1 cellular context compared by ENCODE assay signal in the genomic region with DNA sequence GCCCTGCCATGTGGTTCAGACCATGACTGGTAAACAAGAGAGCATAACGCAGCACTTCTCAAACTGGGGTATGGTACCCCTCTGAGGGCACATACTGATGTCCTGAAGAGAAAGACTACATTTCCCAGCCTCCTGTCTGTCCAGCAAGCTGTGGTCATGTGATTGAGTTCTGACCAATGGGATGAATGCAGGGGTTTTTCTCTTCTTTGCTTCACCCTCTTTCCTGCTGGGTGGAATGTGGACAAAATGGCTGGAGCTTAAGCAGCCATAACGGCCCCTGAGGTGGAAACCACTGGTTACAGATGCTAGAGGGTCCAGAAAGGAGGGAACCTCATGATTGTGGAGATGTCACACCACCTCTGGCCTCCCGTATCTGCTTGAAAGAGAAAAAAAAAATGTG.
A peak's percentile ranks its signal among the peaks of the same experiment; 100 is the strongest.
TF ChIP-seq lines count a peak whose summit lies in the region.

No MANE protein-coding gene starts in this region.

TF ChIP-seq in HepG2, 621 proteins besides CTCF, POLR2A, EP300 and RAD21 (continued from another document and continues in another):
- TF ChIP-seq, protein P1, sequence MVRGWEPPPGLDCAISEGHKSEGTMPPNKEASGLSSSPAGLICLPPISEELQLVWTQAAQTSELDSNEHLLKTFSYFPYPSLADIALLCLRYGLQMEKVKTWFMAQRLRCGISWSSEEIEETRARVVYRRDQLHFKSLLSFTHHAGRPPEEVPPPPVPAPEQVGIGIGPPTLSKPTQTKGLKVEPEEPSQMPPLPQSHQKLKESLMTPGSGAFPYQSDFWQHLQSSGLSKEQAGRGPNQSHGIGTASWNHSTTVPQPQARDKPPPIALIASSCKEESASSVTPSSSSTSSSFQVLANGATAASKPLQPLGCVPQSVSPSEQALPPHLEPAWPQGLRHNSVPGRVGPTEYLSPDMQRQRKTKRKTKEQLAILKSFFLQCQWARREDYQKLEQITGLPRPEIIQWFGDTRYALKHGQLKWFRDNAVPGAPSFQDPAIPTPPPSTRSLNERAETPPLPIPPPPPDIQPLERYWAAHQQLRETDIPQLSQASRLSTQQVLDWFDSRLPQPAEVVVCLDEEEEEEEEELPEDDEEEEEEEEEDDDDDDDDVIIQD (CRISPR knock-in tag; IDR thresholded peaks at IDR 0.05; ENCODE audit: low read depth), result no peak
- TF ChIP-seq, protein P2, sequence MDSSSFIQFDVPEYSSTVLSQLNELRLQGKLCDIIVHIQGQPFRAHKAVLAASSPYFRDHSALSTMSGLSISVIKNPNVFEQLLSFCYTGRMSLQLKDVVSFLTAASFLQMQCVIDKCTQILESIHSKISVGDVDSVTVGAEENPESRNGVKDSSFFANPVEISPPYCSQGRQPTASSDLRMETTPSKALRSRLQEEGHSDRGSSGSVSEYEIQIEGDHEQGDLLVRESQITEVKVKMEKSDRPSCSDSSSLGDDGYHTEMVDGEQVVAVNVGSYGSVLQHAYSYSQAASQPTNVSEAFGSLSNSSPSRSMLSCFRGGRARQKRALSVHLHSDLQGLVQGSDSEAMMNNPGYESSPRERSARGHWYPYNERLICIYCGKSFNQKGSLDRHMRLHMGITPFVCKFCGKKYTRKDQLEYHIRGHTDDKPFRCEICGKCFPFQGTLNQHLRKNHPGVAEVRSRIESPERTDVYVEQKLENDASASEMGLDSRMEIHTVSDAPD (CRISPR knock-in tag; IDR thresholded peaks at IDR 0.05), result no peak
- TF ChIP-seq, protein P3, sequence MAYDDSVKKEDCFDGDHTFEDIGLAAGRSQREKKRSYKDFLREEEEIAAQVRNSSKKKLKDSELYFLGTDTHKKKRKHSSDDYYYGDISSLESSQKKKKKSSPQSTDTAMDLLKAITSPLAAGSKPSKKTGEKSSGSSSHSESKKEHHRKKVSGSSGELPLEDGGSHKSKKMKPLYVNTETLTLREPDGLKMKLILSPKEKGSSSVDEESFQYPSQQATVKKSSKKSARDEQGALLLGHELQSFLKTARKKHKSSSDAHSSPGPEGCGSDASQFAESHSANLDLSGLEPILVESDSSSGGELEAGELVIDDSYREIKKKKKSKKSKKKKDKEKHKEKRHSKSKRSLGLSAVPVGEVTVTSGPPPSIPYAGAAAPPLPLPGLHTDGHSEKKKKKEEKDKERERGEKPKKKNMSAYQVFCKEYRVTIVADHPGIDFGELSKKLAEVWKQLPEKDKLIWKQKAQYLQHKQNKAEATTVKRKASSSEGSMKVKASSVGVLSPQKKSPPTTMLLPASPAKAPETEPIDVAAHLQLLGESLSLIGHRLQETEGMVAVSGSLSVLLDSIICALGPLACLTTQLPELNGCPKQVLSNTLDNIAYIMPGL (CRISPR knock-in tag; IDR thresholded peaks at IDR 0.05; ENCODE audit: borderline replicate concordance in 1 of 2, low read depth in 1 of 2), result no peak
- TF ChIP-seq RBM22 (optimal IDR thresholded peaks at IDR 0.05; ENCODE audit: low read length) (no peak), MBNL3 (CRISPR knock-in tag; conservative IDR thresholded peaks at IDR 0.05) (no peak), ATAD3A (CRISPR knock-in tag; IDR thresholded peaks at IDR 0.05) (0 out of 2 replicates have a peak, but pooled peaks have one; percentile 48), CREM (IDR thresholded peaks at IDR 0.05) (0 out of 2 replicates have a peak, but pooled peaks have one; percentile 28), CREM (CRISPR knock-in tag; IDR thresholded peaks at IDR 0.05) (no peak), ARNT2 (CRISPR knock-in tag; IDR thresholded peaks at IDR 0.05; ENCODE audit: low read depth) (no peak), NFYB (CRISPR knock-in tag; IDR thresholded peaks at IDR 0.05) (peak; percentile 73), SUZ12 (IDR thresholded peaks at IDR 0.05; ENCODE audit: low read depth, low read length) (0 out of 2 replicates have a peak, but pooled peaks have one; percentile 25), ZNF644 (CRISPR knock-in tag; IDR thresholded peaks at IDR 0.05; ENCODE audit: low read depth) (no peak), HCFC1 (IDR thresholded peaks at IDR 0.05; ENCODE audit: low read depth, low read length) (peak; percentile 55; the same call in 1 of the 2 replicates), ZNF335 (CRISPR knock-in tag; IDR thresholded peaks at IDR 0.05) (no peak), ZNF616 (CRISPR knock-in tag; IDR thresholded peaks at IDR 0.05; ENCODE audit: low read depth) (no peak), ZNF572 (CRISPR knock-in tag; IDR thresholded peaks at IDR 0.05) (no peak), KMT2B (CRISPR knock-in tag; IDR thresholded peaks at IDR 0.05) (no peak), ZNF24 (IDR thresholded peaks at IDR 0.05) (no peak), NCOA2 (CRISPR knock-in tag; IDR thresholded peaks at IDR 0.05) (no peak), FOXK2 (IDR thresholded peaks at IDR 0.05) (no peak), ZNF530 (CRISPR knock-in tag; IDR thresholded peaks at IDR 0.05; ENCODE audit: low read depth) (no peak), MED13 (CRISPR knock-in tag; IDR thresholded peaks at IDR 0.05) (no peak), ZNF143 (CRISPR knock-in tag; IDR thresholded peaks at IDR 0.05) (peak; percentile 88), ZNF674 (CRISPR knock-in tag; IDR thresholded peaks at IDR 0.05; ENCODE audit: low read depth) (no peak), TAF15 (IDR thresholded peaks at IDR 0.05; ENCODE audit: low read depth, low read length, poor library complexity, severe bottlenecking) (no peak), ZNF180 (CRISPR knock-in tag; IDR thresholded peaks at IDR 0.05; ENCODE audit: borderline replicate concordance, low read depth) (no peak), THAP11 (CRISPR knock-in tag; IDR thresholded peaks at IDR 0.05) (peak; percentile 96), HMG20A (CRISPR knock-in tag; IDR thresholded peaks at IDR 0.05; ENCODE audit: borderline replicate concordance) (no peak), KDM5A (IDR thresholded peaks at IDR 0.05; ENCODE audit: borderline replicate concordance, low read length) (no peak), CBX5 (CRISPR knock-in tag; IDR thresholded peaks at IDR 0.05; ENCODE audit: borderline replicate concordance) (peak; percentile 41; the same call in 1 of the 2 replicates), RBM39 (IDR thresholded peaks at IDR 0.05; ENCODE audit: low read depth, low read length, poor library complexity, severe bottlenecking) (no peak), ZMYM4 (CRISPR knock-in tag; IDR thresholded peaks at IDR 0.05) (no peak)
- TF ChIP-seq, protein P4, sequence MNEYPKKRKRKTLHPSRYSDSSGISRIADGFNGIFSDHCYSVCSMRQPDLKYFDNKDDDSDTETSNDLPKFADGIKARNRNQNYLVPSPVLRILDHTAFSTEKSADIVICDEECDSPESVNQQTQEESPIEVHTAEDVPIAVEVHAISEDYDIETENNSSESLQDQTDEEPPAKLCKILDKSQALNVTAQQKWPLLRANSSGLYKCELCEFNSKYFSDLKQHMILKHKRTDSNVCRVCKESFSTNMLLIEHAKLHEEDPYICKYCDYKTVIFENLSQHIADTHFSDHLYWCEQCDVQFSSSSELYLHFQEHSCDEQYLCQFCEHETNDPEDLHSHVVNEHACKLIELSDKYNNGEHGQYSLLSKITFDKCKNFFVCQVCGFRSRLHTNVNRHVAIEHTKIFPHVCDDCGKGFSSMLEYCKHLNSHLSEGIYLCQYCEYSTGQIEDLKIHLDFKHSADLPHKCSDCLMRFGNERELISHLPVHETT (CRISPR knock-in tag; conservative IDR thresholded peaks at IDR 0.05), result no peak
- TF ChIP-seq, protein P5, sequence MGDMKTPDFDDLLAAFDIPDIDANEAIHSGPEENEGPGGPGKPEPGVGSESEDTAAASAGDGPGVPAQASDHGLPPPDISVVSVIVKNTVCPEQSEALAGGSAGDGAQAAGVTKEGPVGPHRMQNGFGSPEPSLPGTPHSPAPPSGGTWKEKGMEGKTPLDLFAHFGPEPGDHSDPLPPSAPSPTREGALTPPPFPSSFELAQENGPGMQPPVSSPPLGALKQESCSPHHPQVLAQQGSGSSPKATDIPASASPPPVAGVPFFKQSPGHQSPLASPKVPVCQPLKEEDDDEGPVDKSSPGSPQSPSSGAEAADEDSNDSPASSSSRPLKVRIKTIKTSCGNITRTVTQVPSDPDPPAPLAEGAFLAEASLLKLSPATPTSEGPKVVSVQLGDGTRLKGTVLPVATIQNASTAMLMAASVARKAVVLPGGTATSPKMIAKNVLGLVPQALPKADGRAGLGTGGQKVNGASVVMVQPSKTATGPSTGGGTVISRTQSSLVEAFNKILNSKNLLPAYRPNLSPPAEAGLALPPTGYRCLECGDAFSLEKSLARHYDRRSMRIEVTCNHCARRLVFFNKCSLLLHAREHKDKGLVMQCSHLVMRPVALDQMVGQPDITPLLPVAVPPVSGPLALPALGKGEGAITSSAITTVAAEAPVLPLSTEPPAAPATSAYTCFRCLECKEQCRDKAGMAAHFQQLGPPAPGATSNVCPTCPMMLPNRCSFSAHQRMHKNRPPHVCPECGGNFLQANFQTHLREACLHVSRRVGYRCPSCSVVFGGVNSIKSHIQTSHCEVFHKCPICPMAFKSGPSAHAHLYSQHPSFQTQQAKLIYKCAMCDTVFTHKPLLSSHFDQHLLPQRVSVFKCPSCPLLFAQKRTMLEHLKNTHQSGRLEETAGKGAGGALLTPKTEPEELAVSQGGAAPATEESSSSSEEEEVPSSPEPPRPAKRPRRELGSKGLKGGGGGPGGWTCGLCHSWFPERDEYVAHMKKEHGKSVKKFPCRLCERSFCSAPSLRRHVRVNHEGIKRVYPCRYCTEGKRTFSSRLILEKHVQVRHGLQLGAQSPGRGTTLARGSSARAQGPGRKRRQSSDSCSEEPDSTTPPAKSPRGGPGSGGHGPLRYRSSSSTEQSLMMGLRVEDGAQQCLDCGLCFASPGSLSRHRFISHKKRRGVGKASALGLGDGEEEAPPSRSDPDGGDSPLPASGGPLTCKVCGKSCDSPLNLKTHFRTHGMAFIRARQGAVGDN (CRISPR knock-in tag; IDR thresholded peaks at IDR 0.05), result no peak
- TF ChIP-seq, protein P6, sequence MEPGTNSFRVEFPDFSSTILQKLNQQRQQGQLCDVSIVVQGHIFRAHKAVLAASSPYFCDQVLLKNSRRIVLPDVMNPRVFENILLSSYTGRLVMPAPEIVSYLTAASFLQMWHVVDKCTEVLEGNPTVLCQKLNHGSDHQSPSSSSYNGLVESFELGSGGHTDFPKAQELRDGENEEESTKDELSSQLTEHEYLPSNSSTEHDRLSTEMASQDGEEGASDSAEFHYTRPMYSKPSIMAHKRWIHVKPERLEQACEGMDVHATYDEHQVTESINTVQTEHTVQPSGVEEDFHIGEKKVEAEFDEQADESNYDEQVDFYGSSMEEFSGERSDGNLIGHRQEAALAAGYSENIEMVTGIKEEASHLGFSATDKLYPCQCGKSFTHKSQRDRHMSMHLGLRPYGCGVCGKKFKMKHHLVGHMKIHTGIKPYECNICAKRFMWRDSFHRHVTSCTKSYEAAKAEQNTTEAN (CRISPR knock-in tag; conservative IDR thresholded peaks at IDR 0.05), result no peak
- TF ChIP-seq, protein P7, sequence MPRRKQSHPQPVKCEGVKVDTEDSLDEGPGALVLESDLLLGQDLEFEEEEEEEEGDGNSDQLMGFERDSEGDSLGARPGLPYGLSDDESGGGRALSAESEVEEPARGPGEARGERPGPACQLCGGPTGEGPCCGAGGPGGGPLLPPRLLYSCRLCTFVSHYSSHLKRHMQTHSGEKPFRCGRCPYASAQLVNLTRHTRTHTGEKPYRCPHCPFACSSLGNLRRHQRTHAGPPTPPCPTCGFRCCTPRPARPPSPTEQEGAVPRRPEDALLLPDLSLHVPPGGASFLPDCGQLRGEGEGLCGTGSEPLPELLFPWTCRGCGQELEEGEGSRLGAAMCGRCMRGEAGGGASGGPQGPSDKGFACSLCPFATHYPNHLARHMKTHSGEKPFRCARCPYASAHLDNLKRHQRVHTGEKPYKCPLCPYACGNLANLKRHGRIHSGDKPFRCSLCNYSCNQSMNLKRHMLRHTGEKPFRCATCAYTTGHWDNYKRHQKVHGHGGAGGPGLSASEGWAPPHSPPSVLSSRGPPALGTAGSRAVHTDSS (CRISPR knock-in tag; conservative IDR thresholded peaks at IDR 0.05), result no peak
- TF ChIP-seq, protein P8, sequence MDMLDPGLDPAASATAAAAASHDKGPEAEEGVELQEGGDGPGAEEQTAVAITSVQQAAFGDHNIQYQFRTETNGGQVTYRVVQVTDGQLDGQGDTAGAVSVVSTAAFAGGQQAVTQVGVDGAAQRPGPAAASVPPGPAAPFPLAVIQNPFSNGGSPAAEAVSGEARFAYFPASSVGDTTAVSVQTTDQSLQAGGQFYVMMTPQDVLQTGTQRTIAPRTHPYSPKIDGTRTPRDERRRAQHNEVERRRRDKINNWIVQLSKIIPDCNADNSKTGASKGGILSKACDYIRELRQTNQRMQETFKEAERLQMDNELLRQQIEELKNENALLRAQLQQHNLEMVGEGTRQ (IDR thresholded peaks at IDR 0.05; ENCODE audit: low read depth, low read length), result peak; percentile 51; the same call in 1 of the 2 replicates
- TF ChIP-seq, protein P8 (CRISPR knock-in tag; IDR thresholded peaks at IDR 0.05; ENCODE audit: borderline replicate concordance), result peak; percentile 61; the same call in 1 of the 2 replicates
- TF ChIP-seq, protein P9, sequence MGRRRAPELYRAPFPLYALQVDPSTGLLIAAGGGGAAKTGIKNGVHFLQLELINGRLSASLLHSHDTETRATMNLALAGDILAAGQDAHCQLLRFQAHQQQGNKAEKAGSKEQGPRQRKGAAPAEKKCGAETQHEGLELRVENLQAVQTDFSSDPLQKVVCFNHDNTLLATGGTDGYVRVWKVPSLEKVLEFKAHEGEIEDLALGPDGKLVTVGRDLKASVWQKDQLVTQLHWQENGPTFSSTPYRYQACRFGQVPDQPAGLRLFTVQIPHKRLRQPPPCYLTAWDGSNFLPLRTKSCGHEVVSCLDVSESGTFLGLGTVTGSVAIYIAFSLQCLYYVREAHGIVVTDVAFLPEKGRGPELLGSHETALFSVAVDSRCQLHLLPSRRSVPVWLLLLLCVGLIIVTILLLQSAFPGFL (CRISPR knock-in tag; IDR thresholded peaks at IDR 0.05), result no peak
- TF ChIP-seq, protein P10, sequence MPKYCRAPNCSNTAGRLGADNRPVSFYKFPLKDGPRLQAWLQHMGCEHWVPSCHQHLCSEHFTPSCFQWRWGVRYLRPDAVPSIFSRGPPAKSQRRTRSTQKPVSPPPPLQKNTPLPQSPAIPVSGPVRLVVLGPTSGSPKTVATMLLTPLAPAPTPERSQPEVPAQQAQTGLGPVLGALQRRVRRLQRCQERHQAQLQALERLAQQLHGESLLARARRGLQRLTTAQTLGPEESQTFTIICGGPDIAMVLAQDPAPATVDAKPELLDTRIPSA (CRISPR knock-in tag; IDR thresholded peaks at IDR 0.05; ENCODE audit: borderline replicate concordance), result no peak
- TF ChIP-seq, protein P11, sequence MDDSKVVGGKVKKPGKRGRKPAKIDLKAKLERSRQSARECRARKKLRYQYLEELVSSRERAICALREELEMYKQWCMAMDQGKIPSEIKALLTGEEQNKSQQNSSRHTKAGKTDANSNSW (CRISPR knock-in tag; IDR thresholded peaks at IDR 0.05; ENCODE audit: borderline replicate concordance), result no peak
